1 cellular context compared by ENCODE assay signal in genomic region chr11:67254768-67255167, GRCh38.
TF ChIP-seq lines count a peak whose summit lies in the region.

No MANE protein-coding gene starts in this region.

TF ChIP-seq in HepG2, 621 proteins besides CTCF, POLR2A, EP300 and RAD21:
- TF ChIP-seq PHF8 (CRISPR knock-in tag; IDR thresholded peaks at IDR 0.05), result no peak
- TF ChIP-seq RFX5 (IDR thresholded peaks at IDR 0.05; ENCODE audit: low read depth, low read length), result no peak
- no peak for TF ChIP-seq BRCA1 (CRISPR knock-in tag; IDR thresholded peaks at IDR 0.05)
- no peak for TF ChIP-seq ZNF570 (CRISPR knock-in tag; IDR thresholded peaks at IDR 0.05; ENCODE audit: borderline replicate concordance)
- no peak for TF ChIP-seq KLF12 (CRISPR knock-in tag; IDR thresholded peaks at IDR 0.05; ENCODE audit: borderline replicate concordance)
- TF ChIP-seq SETDB1 (CRISPR knock-in tag; IDR thresholded peaks at IDR 0.05; ENCODE audit: borderline replicate concordance), result no peak
- TF ChIP-seq SIX1 (CRISPR knock-in tag; IDR thresholded peaks at IDR 0.05; ENCODE audit: borderline replicate concordance), result no peak
- TF ChIP-seq ZNF20 (CRISPR knock-in tag; IDR thresholded peaks at IDR 0.05), result no peak
- no peak for TF ChIP-seq ZNF484 (CRISPR knock-in tag; IDR thresholded peaks at IDR 0.05; ENCODE audit: borderline replicate concordance, low read depth)
- TF ChIP-seq YEATS4 (CRISPR knock-in tag; IDR thresholded peaks at IDR 0.05; ENCODE audit: borderline replicate concordance), result no peak
TF ChIP-seq in HepG2: peak in this region for 0.
